ENCODE assay signal across 1 cellular context in the genomic region with DNA sequence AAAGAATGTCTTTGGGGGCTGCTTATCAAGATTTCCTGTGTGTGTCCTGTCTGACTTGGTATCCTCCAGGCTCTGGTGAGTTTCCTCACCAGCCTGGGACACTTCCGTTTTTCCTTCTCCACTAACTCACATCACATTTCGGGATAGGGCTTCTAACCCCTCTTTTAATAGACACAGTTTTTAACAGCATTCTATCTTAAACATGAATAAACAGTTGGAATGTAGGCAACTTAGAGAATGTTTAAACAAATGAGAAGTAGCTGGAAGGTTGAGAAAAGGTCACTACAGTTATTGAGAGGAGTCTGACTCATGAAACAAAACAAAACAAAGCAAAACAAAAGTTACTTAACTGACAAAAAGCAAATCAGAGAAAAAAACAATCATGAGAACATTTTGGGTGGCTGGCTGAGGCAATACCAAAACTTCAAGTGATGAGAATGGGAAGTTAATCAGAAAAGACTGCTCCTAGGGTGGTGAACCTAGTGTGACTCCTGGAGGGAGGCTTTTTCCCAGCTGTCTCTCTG.
TF ChIP-seq lines count a peak whose summit lies in the region.

No MANE protein-coding gene starts in this region.

TF ChIP-seq in HepG2, 621 proteins besides CTCF, POLR2A, EP300 and RAD21 (continued from another document):
- TF ChIP-seq MTF1 (CRISPR knock-in tag; IDR thresholded peaks at IDR 0.05) (no peak), ZNF761 (CRISPR knock-in tag; conservative IDR thresholded peaks at IDR 0.05) (no peak), PCBP2 (optimal IDR thresholded peaks at IDR 0.05; ENCODE audit: low read depth, low read length, poor library complexity, severe bottlenecking) (no peak), ZNF792 (CRISPR knock-in tag; IDR thresholded peaks at IDR 0.05) (no peak), HNRNPUL1 (IDR thresholded peaks at IDR 0.05; ENCODE audit: low read depth, low read length) (no peak), U2AF1 (optimal IDR thresholded peaks at IDR 0.05; ENCODE audit: low read depth, low read length) (no peak), ZIK1 (CRISPR knock-in tag; IDR thresholded peaks at IDR 0.05; ENCODE audit: borderline replicate concordance, low read depth) (no peak), ZNF781 (CRISPR knock-in tag; IDR thresholded peaks at IDR 0.05; ENCODE audit: borderline replicate concordance, not compliant biosample characterization) (no peak), SETDB1 (CRISPR knock-in tag; IDR thresholded peaks at IDR 0.05; ENCODE audit: borderline replicate concordance) (no peak), ARHGAP35 (CRISPR knock-in tag; IDR thresholded peaks at IDR 0.05; ENCODE audit: borderline replicate concordance) (no peak), ZNF672 (CRISPR knock-in tag; IDR thresholded peaks at IDR 0.05) (no peak), GTF2F1 (IDR thresholded peaks at IDR 0.05; ENCODE audit: low read length) (no peak)
- TF ChIP-seq, protein P1, sequence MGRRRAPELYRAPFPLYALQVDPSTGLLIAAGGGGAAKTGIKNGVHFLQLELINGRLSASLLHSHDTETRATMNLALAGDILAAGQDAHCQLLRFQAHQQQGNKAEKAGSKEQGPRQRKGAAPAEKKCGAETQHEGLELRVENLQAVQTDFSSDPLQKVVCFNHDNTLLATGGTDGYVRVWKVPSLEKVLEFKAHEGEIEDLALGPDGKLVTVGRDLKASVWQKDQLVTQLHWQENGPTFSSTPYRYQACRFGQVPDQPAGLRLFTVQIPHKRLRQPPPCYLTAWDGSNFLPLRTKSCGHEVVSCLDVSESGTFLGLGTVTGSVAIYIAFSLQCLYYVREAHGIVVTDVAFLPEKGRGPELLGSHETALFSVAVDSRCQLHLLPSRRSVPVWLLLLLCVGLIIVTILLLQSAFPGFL (CRISPR knock-in tag; IDR thresholded peaks at IDR 0.05), result no peak
- TF ChIP-seq, protein P2, sequence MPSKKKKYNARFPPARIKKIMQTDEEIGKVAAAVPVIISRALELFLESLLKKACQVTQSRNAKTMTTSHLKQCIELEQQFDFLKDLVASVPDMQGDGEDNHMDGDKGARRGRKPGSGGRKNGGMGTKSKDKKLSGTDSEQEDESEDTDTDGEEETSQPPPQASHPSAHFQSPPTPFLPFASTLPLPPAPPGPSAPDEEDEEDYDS (CRISPR knock-in tag; IDR thresholded peaks at IDR 0.05), result no peak
